In the genomic region with DNA sequence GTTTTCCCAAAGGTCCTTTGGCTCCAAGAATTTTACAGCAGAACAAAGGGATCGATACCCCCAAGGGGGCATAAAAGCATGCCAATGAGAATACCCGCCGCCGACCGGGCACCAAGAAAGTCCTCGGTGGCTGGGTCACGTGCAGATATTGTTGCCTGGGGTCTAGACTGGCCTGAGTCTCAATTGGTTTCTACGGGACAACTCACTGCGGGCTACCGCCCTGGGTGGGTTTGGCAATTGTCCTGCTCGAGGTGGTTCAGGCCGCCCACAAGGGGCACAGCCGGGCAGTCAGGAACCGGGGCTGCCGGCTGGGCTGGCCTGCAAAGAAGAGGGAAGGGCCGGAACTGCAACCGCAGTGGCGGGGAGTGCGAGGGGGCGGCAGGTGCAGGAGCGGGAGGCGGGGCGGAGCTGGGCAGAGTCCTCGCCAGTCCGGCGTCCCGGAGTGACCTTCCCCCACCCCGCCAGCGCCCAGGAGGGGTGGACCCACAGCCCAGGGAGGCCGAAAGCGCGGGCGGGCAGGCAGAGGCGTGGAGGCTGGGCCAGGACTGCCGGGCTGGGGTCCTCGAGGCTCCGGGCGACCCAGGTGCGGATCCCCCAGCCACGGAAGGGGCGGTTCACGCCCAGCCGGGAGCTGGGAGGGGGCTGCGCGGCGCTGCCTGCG, we compare ENCODE assay signal across 8 cellular contexts. TPM values are rescaled to one million over a fixed set of nuclear protein-coding genes. Genes with fewer than 3 reads are reported as not detected.
DNase-seq lines count a peak whose midpoint lies in the region; ATAC-seq, FAIRE-seq and TF ChIP-seq lines count a peak whose summit lies in the region.

No MANE protein-coding gene starts in this region.

- in situ Hi-C loops in Panc1 (cut with HindIII; ENCODE audit: low pct_unique_long_range_greater_than_20kb, low sequenced_read_pairs), result no loop called here

- peaks cover 1% of the 10 kb centered on the region for H3K9me3 Mint-ChIP-seq in astrocyte (ENCODE audit: unreplicated experiment)

- peaks cover 20% of the 10 kb centered on the region for H3K4me1 ChIP-seq in Panc1 (ENCODE audit: control insufficient read depth, insufficient read depth, low read length)
- H3K4me1 ChIP-seq in astrocyte (ENCODE audit: insufficient read depth, low read length), result peaks cover 53% of the 10 kb centered on the region

- peaks cover 2% of the 10 kb centered on the region for H3K36me3 Mint-ChIP-seq in astrocyte (ENCODE audit: low read depth, unreplicated experiment)

- H3K9ac ChIP-seq in astrocyte (ENCODE audit: low read length), result peak overlapping the region; percentile 92

- no peak overlapping the region for H3K27ac Mint-ChIP-seq in astrocyte (ENCODE audit: unreplicated experiment)

- no TSS peak for BruUV-seq in Panc1 (replicated peaks; lab: Mats Ljungman, UMichigan)

- peaks cover 2% of the 10 kb centered on the region; the same call in 1 of the 2 replicates for H3K36me3 ChIP-seq in Panc1 (ENCODE audit: control insufficient read depth, insufficient read depth, low read length)
- H3K36me3 ChIP-seq in astrocyte (ENCODE audit: insufficient read depth, low read length), result no peaks in the 10 kb centered on the region

- H2AFZ ChIP-seq in astrocyte (ENCODE audit: low read depth, low read length), result peak overlapping the region; percentile 52

- ATAC-seq in HG03565 (IDR thresholded peaks at IDR 0.05; ENCODE audit: unreplicated experiment) (peak; percentile 16), Panc1 (peak; percentile 57)

- H3K4me2 ChIP-seq in astrocyte (ENCODE audit: low read length), result peak overlapping the region; percentile 83

- peak; percentile 76 for DNase-seq in Daoy (ENCODE audit: low read depth)
- DNase-seq in GM20000 (ENCODE audit: low spot score), result peak; percentile 68
- DNase-seq in Panc1 (ENCODE audit: low read depth, low spot score), result no peak
- no peak for DNase-seq in astrocyte (ENCODE audit: low read depth)
- peak in 42 of 51 donors; percentile 34 to 96 (median 78) for DNase-seq in hypothalamus (lab: John Stamatoyannopoulos, UW)
- DNase-seq in renal cortical epithelial cell (ENCODE audit: low read depth), result peak; percentile 77
- no peak for DNase-seq in NCI-H1048 (lab: John Stamatoyannopoulos, UW)

- H3K79me2 ChIP-seq in astrocyte (ENCODE audit: insufficient read depth, low read length), result peaks cover 40% of the 10 kb centered on the region

- peaks cover 11% of the 10 kb centered on the region for H4K20me1 ChIP-seq in astrocyte (ENCODE audit: insufficient read depth, low read length)

- H3K27ac ChIP-seq in Panc1 (ENCODE audit: low read length) (peak overlapping the region; percentile 57), astrocyte (ENCODE audit: low read depth, low read length) (no peak overlapping the region)

- CTCF ChIA-PET in Panc1 (lab: Charles Lee), result no interaction called here

- peaks cover 40% of the 10 kb centered on the region for H3K4me1 Mint-ChIP-seq in astrocyte (ENCODE audit: low read depth, unreplicated experiment)

- H3K27me3 ChIP-seq in Panc1 (ENCODE audit: control insufficient read depth, insufficient read depth, low read length) (no peaks in the 10 kb centered on the region), astrocyte (ENCODE audit: insufficient read depth, low read length) (peaks cover 14% of the 10 kb centered on the region)

- no peaks in the 10 kb centered on the region for H3K9me3 ChIP-seq in Panc1 (ENCODE audit: control insufficient read depth, insufficient read depth, low read depth, low read length)
- H3K9me3 ChIP-seq in astrocyte (ENCODE audit: insufficient read depth, low read depth, low read length), result no peaks in the 10 kb centered on the region

- peaks cover 4% of the 10 kb centered on the region for H3K27me3 Mint-ChIP-seq in astrocyte (ENCODE audit: low read depth, unreplicated experiment)

- intact Hi-C loops in Panc1 (cut with micrococcal nuclease; ENCODE audit: unreplicated experiment), result no loop called here

- peak overlapping the region; percentile 70 for H3K4me3 Mint-ChIP-seq in astrocyte (ENCODE audit: unreplicated experiment)

- FAIRE-seq in astrocyte (lab: Jason Lieb, UNC), result no peak

- POLR2A ChIA-PET in Panc1 (lab: Charles Lee), result interaction anchor here (0.6 to 0.7 kb wide), 2 partner anchors 467 to 788 kb away, joined by 3 to 5 read pairs; no protein-coding TSS in a partner anchor

- peak overlapping the region; percentile 51 to 93 for H3K4me3 ChIP-seq in Panc1 (ENCODE audit: low read depth in 2 of 2, low read length in 2 of 2)
- H3K4me3 ChIP-seq in astrocyte (ENCODE audit: insufficient read depth, low read depth, low read length), result peak overlapping the region; percentile 54

- TF ChIP-seq CTCF in GM20000 (IDR thresholded peaks at IDR 0.05; ENCODE audit: extremely low read depth, missing control alignments), result no peak
- TF ChIP-seq CTCF in Panc1 (IDR thresholded peaks at IDR 0.05), result no peak
- TF ChIP-seq CTCF in astrocyte (IDR thresholded peaks at IDR 0.05; ENCODE audit: insufficient read depth, low read depth, low read length), result no peak

RNA-seq across cellular contexts. Expression of gene ATP1B1, which starts 0.9 kb away (rescaled TPM):
- 42.5 and 46.6 TPM in 2 replicates for total RNA-seq in Daoy (2014; rRNA removed; shearing (Covaris generic))
- total RNA-seq in Panc1 (2021; ENCODE audit: unreplicated experiment) (118 TPM), astrocyte (56.5 and 58.3 TPM in 2 replicates), renal cortical epithelial cell (96.4 and 314 TPM in 2 replicates)
- polyA plus RNA-seq in Panc1 (2012; ENCODE audit: insufficient read length), result 80.5 TPM

Comparison
In these comparisons a context has a peak if more than half of its experiments do, and no peak if none do; other contexts are left out.
1. DNase-seq: peak in Daoy (single experiment), GM20000 (single experiment), hypothalamus (42 of 51) and renal cortical epithelial cell (single experiment); none in Panc1 (single experiment), astrocyte (single experiment) and NCI-H1048 (single experiment).